In the genomic region with DNA sequence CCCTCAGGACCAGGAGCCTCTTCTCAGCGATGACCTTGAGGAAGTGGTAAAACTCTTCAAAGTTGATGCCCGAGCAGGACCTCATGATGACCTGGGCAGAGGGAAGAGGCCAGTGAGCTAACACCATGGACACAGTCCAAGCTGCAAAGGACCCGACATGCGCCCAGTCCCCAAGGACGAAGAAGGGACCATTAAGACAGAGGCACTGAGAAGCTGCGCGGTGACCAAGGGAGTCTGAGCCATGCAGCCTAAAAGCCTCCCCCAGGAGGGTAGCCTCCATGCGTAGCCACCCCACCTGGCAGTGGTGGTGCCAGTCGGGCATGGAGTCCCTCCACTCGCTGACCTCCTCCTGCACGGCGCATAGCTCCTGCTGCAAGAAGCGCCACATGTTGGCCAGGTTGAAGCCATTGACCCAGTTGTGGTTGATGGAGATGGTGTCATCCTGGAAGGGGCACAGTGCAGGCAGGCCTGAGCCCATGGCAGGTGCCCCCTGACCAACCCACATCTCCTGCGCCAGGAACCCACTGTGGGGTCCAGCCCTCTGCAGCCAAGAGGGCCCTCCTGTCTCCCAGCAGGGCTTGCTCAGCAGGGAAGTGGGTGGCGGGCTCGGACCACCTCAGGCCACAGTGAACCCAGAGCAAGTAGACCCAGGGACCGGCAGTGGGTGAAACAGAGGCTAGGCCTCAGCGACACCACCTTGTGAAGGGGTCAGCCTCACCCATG, we compare ENCODE assay signal across 16 cellular contexts. TPM values are rescaled to one million over a fixed set of nuclear protein-coding genes. Genes with fewer than 3 reads are reported as not detected.
DNase-seq lines count a peak whose midpoint lies in the region; ATAC-seq and TF ChIP-seq lines count a peak whose summit lies in the region.
"Had no signal": no experiment of that assay in that cellular context is flagged by ENCODE, and none has a peak within 500 bp of the region (broad histone marks: within the 10 kb centered on the region; RNA-seq: fewer than 3 reads in every experiment).

No MANE protein-coding gene starts in this region.

- in situ Hi-C loops in KBM-7 (cut with MboI; ENCODE audit: low pct_unique_long_range_greater_than_20kb, low sequenced_read_pairs) = no loop called here

- H3K27me3 Mint-ChIP-seq in activated T-cell treated with anti-CD3 and anti-CD28 coated beads, Interleukin-2, amount 50 U/mL, for 72 hours (ENCODE audit: low read depth) = no peaks in the 10 kb centered on the region
- H3K27me3 Mint-ChIP-seq in IgD-negative memory B cell = no peaks in the 10 kb centered on the region
- no peaks in the 10 kb centered on the region for H3K27me3 Mint-ChIP-seq in effector memory CD8-positive, alpha-beta T cell
- H3K27me3 Mint-ChIP-seq in progenitor cell of endocrine pancreas = no peaks in the 10 kb centered on the region

- ATAC-seq in activated T-cell treated with anti-CD3 and anti-CD28 coated beads, Interleukin-2, amount 50 U/mL, for 72 hours (replicated peaks in 1 of 2) = no peak
- no peak for ATAC-seq in effector memory CD8-positive, alpha-beta T cell (replicated peaks)
- no peak for ATAC-seq in GM21447 (IDR thresholded peaks at IDR 0.05; ENCODE audit: unreplicated experiment)

- DNase-seq in activated T-cell treated with anti-CD3 and anti-CD28 coated beads, Interleukin-2, amount 50 U/mL, for 72 hours = no peak
- no peak for DNase-seq in activated T-cell treated with anti-CD3 and anti-CD28 coated beads, Interleukin-2, amount 50 U/mL, for 48 hours
- DNase-seq in effector memory CD8-positive, alpha-beta T cell = no peak
- DNase-seq in progenitor cell of endocrine pancreas (ENCODE audit: low spot score, unreplicated experiment) = no peak
- no peak for DNase-seq in KBM-7
- no peak for DNase-seq in NCI-H1694 (lab: John Stamatoyannopoulos, UW)
- DNase-seq: anterior cingulate cortex; foreskin melanocyte; GDM1; left ventricle myocardium inferior; NCI-H146; NCI-H226; NK-92 treated with Interleukin-12 subunit alpha and Interleukin-12 subunit beta, amount 100 ng/mL, for 24 hours; stimulated activated CD4-positive, alpha-beta T cell treated with anti-CD3 and anti-CD28 coated beads, Interleukin-15, amount 100 ng/mL, for 24 hours had no signal

- no peaks in the 10 kb centered on the region for H3K9me3 Mint-ChIP-seq in activated T-cell treated with anti-CD3 and anti-CD28 coated beads, Interleukin-2, amount 50 U/mL, for 72 hours
- H3K9me3 Mint-ChIP-seq in IgD-negative memory B cell (no peaks in the 10 kb centered on the region), progenitor cell of endocrine pancreas (ENCODE audit: low read depth) (no peaks in the 10 kb centered on the region)
- H3K9me3 Mint-ChIP-seq in effector memory CD8-positive, alpha-beta T cell = no peaks in the 10 kb centered on the region

- H3K36me3 Mint-ChIP-seq in activated T-cell treated with anti-CD3 and anti-CD28 coated beads, Interleukin-2, amount 50 U/mL, for 72 hours (ENCODE audit: insufficient read depth in 2 of 2) = peaks cover 1 to 2% of the 10 kb centered on the region in 2 donors
- H3K36me3 Mint-ChIP-seq in IgD-negative memory B cell (no peaks in the 10 kb centered on the region), progenitor cell of endocrine pancreas (ENCODE audit: insufficient read depth) (no peaks in the 10 kb centered on the region)
- H3K36me3 Mint-ChIP-seq in effector memory CD8-positive, alpha-beta T cell (ENCODE audit: insufficient read depth) = peaks cover 31% of the 10 kb centered on the region

- H3K4me1 Mint-ChIP-seq in activated T-cell treated with anti-CD3 and anti-CD28 coated beads, Interleukin-2, amount 50 U/mL, for 72 hours (ENCODE audit: low read depth) = peaks cover 53% of the 10 kb centered on the region
- peaks cover 16 to 28% (median 25%) of the 10 kb centered on the region in 3 donors for H3K4me1 Mint-ChIP-seq in IgD-negative memory B cell
- peaks cover 40 to 46% of the 10 kb centered on the region in 2 donors for H3K4me1 Mint-ChIP-seq in effector memory CD8-positive, alpha-beta T cell (ENCODE audit: low read depth in 2 of 2)
- peaks cover 17% of the 10 kb centered on the region for H3K4me1 Mint-ChIP-seq in progenitor cell of endocrine pancreas (ENCODE audit: low read depth)

- peak overlapping the region; percentile 93 to 98 for H3K4me3 Mint-ChIP-seq in activated T-cell treated with anti-CD3 and anti-CD28 coated beads, Interleukin-2, amount 50 U/mL, for 72 hours
- peak overlapping the region in 3 of 4 donors; percentile 25 to 92 (median 39) for H3K4me3 Mint-ChIP-seq in IgD-negative memory B cell
- H3K4me3 Mint-ChIP-seq in effector memory CD8-positive, alpha-beta T cell = peak overlapping the region; percentile 93 to 96
- H3K4me3 Mint-ChIP-seq in progenitor cell of endocrine pancreas (ENCODE audit: low read depth) = peak overlapping the region; percentile 91

- H3K27ac Mint-ChIP-seq in activated T-cell treated with anti-CD3 and anti-CD28 coated beads, Interleukin-2, amount 50 U/mL, for 72 hours = no peak overlapping the region
- H3K27ac Mint-ChIP-seq in IgD-negative memory B cell (peak overlapping the region in 1 of 3 donors; percentile 21), progenitor cell of endocrine pancreas (no peak overlapping the region)
- H3K27ac Mint-ChIP-seq in effector memory CD8-positive, alpha-beta T cell = peak overlapping the region in 1 of 2 donors; percentile 67

- no peak for TF ChIP-seq CTCF in progenitor cell of endocrine pancreas (IDR thresholded peaks at IDR 0.05; ENCODE audit: unreplicated experiment)

RNA-seq across cellular contexts. Expression of a gene that starts 2.4 kb away (rescaled TPM):
- 10 to 100 TPM in 1 of 2 donors, 1 to 10 TPM in 1; 8.7 to 11.1 TPM for total RNA-seq in activated T-cell treated with anti-CD3 and anti-CD28 coated beads, Interleukin-2, amount 50 U/mL, for 72 hours
- 29.3 TPM for polyA plus RNA-seq in IgD-negative memory B cell
- 20.7 and 26.4 TPM in 2 replicates for total RNA-seq in progenitor cell of endocrine pancreas

RNA-seq across cellular contexts. Expression of a gene that starts 2.5 kb away (rescaled TPM):
- 10 to 100 TPM; 34.0 to 35.3 TPM for total RNA-seq in activated T-cell treated with anti-CD3 and anti-CD28 coated beads, Interleukin-2, amount 50 U/mL, for 72 hours
- 42.9 TPM for polyA plus RNA-seq in IgD-negative memory B cell
- total RNA-seq in progenitor cell of endocrine pancreas = 38.8 and 39.6 TPM in 2 replicates

Comparison
In these comparisons a context has a peak if more than half of its experiments do, and no peak if none do; other contexts are left out.
1. H3K4me3 Mint-ChIP-seq: peak in every context shown above with its lines; median percentile 96 in activated T-cell treated with anti-CD3 and anti-CD28 coated beads, Interleukin-2, amount 50 U/mL, for 72 hours; 94 in effector memory CD8-positive, alpha-beta T cell; 91 in progenitor cell of endocrine pancreas; 39 in IgD-negative memory B cell.